In genomic region chr14:93926873-93927571, GRCh38 we compare ENCODE assay signal across 19 cellular contexts. TPM values are rescaled to one million over a fixed set of nuclear protein-coding genes. Genes with fewer than 3 reads are reported as not detected.
DNase-seq lines count a peak whose midpoint lies in the region; ATAC-seq and TF ChIP-seq lines count a peak whose summit lies in the region.
"Had no signal": no experiment of that assay in that cellular context is flagged by ENCODE, and none has a peak within 500 bp of the region (broad histone marks: within the 10 kb centered on the region; RNA-seq: fewer than 3 reads in every experiment).

Gene FAM181A, plus strand, starts transcription at chr14:93927344. Its CDS starts 942 bp downstream, at chr14:93928286.

- H3K9me3 ChIP-seq in adipocyte (ENCODE audit: control insufficient read depth, low read length) (no peaks in the 10 kb centered on the region), neuron (ENCODE audit: low read length) (no peaks in the 10 kb centered on the region), sigmoid colon (no peaks in the 10 kb centered on the region)
- H3K9me3 ChIP-seq: stomach had no signal

- no peak within 1 kb of the TSS for H3K9ac ChIP-seq in adipocyte (ENCODE audit: low read length)
- H3K9ac ChIP-seq: parathyroid adenoma had no signal

- no peak within 1 kb of the TSS for H2AFZ ChIP-seq in neuron (ENCODE audit: low read depth, low read length)
- H2AFZ ChIP-seq: parathyroid adenoma had no signal

- ATAC-seq in stimulated activated naive CD8-positive, alpha-beta T cell treated with anti-CD3 and anti-CD28 coated beads, Interleukin-15, Interleukin-2, amounts not matched to agents 100 U/mL and 50 U/mL, for 24 hours: no peak
- ATAC-seq: K562 had no signal

- intact Hi-C loops in head of caudate nucleus (cut with DNase I) (no loop called here), sigmoid colon (cut with DNase I) (no loop called here)

- no peak for TF ChIP-seq CTCF in sigmoid colon (IDR thresholded peaks at IDR 0.05)

- peak within 1 kb of the TSS in 1 of 4 donors; percentile 31 for H3K27ac ChIP-seq in sigmoid colon
- H3K27ac ChIP-seq: HL-60, parathyroid adenoma, WERI-Rb-1 had no signal

- TF ChIP-seq EP300 in sigmoid colon (IDR thresholded peaks at IDR 0.05): no peak

- DNase-seq in COLO668 (lab: John Stamatoyannopoulos, UW; ENCODE audit: unreplicated experiment) (peak; percentile 48), adipocyte (ENCODE audit: low read depth) (peak; percentile 14), head of caudate nucleus (peak in 26 of 42 donors; percentile 9 to 68 (median 40)), sigmoid colon (no peak), NCI-H1105 (lab: John Stamatoyannopoulos, UW) (no peak), cerebellar cortex (ENCODE audit: low spot score) (no peak)
- DNase-seq in stimulated activated naive CD8-positive, alpha-beta T cell treated with anti-CD3 and anti-CD28 coated beads, Interleukin-15, Interleukin-2, amounts not matched to agents 100 U/mL and 50 U/mL, for 24 hours: no peak
- DNase-seq: CD4-positive, alpha-beta memory T cell; NCI-H2171 treated with DMSO at 0.1 percent for 48 hours; stimulated activated CD4-positive, alpha-beta T cell treated with anti-CD3 and anti-CD28 coated beads, Interleukin-12 subunit alpha, Interleukin-12 subunit beta, amount 100 ng/mL, for 4 hours; stomach; WERI-Rb-1 had no signal

- TF ChIP-seq POLR2A in sigmoid colon (IDR thresholded peaks at IDR 0.05): no peak

- H3K27me3 ChIP-seq in adipocyte (replicated peaks; ENCODE audit: control insufficient read depth, insufficient read depth, low read length) (peaks cover 18% of the 10 kb centered on the region), neuron (ENCODE audit: insufficient read depth, low read length) (no peaks in the 10 kb centered on the region), sigmoid colon (no peaks in the 10 kb centered on the region)
- H3K27me3 ChIP-seq: stomach had no signal

- 68 to 77% methylated on average over 31 of the region's 31 CpGs for WGBS in sigmoid colon, 2 donors

- H3K4me1 ChIP-seq in adipocyte (ENCODE audit: control insufficient read depth, insufficient read depth, low read length) (no peaks in the 10 kb centered on the region), neuron (ENCODE audit: insufficient read depth, low read length) (peaks cover 48% of the 10 kb centered on the region), sigmoid colon (peaks cover 0 to 20% (median 0%) of the 10 kb centered on the region in 4 donors)
- H3K4me1 ChIP-seq: parathyroid adenoma had no signal

- H3K36me3 ChIP-seq in adipocyte (ENCODE audit: control insufficient read depth, insufficient read depth, low read length, severe bottlenecking) (no peaks in the 10 kb centered on the region), neuron (ENCODE audit: insufficient read depth, low read length) (peaks cover 10% of the 10 kb centered on the region), sigmoid colon (peaks cover 0 to 25% (median 4%) of the 10 kb centered on the region in 4 donors)
- H3K36me3 ChIP-seq: stomach, WERI-Rb-1 had no signal

- H3K4me3 ChIP-seq in adipocyte (ENCODE audit: low read length) (no peak within 1 kb of the TSS), neuron (ENCODE audit: low read length) (peak within 1 kb of the TSS; percentile 54), sigmoid colon (no peak within 1 kb of the TSS)
- H3K4me3 ChIP-seq: K562, stomach had no signal

RNA-seq across cellular contexts. Expression of gene FAM181A, which starts in this region (rescaled TPM):
- total RNA-seq in sigmoid colon: not detected
- not detected for polyA plus RNA-seq in sigmoid colon
- total RNA-seq: CD4-positive, alpha-beta memory T cell; chondrocyte; K562; mucosa of gallbladder; stomach; T-helper 1 cell treated with Interleukin-12 subunit alpha and Interleukin-12 subunit beta and Interleukin-4 antibody, amounts not matched to agents 30 ng/mL and 1 ng/mL, for 36 hours had no signal
- polyA plus RNA-seq: CD4-positive, alpha-beta memory T cell; K562; stomach had no signal

Comparison
In these comparisons a context has a peak if more than half of its experiments do, and no peak if none do; other contexts are left out.
1. DNase-seq: peak in COLO668 (single experiment), adipocyte (single experiment) and head of caudate nucleus (26 of 42); none in sigmoid colon (single experiment), NCI-H1105 (single experiment), cerebellar cortex (single experiment) and stimulated activated naive CD8-positive, alpha-beta T cell treated with anti-CD3 and anti-CD28 coated beads, Interleukin-15, Interleukin-2, amounts not matched to agents 100 U/mL and 50 U/mL, for 24 hours (single experiment).